ENCODE assay signal across 1 cellular context in genomic region chr3:19347701-19348100, GRCh38.
TF ChIP-seq lines count a peak whose summit lies in the region.

No MANE protein-coding gene starts in this region.

TF ChIP-seq in GM23338, 12 proteins besides CTCF, POLR2A, EP300 and RAD21 (continued from another document):
- TF ChIP-seq ZNF114 (CRISPR knock-in tag; IDR thresholded peaks at IDR 0.05) (no peak), JUNB (IDR thresholded peaks at IDR 0.05; ENCODE audit: unreplicated experiment) (no peak), STAT1 (IDR thresholded peaks at IDR 0.05; ENCODE audit: unreplicated experiment) (no peak), CREB1 (CRISPR knock-in tag; IDR thresholded peaks at IDR 0.05; ENCODE audit: low read depth) (no peak), NANOG (IDR thresholded peaks at IDR 0.05; ENCODE audit: borderline replicate concordance) (no peak), REST (IDR thresholded peaks at IDR 0.05; ENCODE audit: unreplicated experiment) (no peak), EZH2 (IDR thresholded peaks at IDR 0.05; ENCODE audit: low read depth, unreplicated experiment) (no peak), POLR2AphosphoS5 (IDR thresholded peaks at IDR 0.05; ENCODE audit: low read depth) (no peak), EZH2phosphoT487 (IDR thresholded peaks at IDR 0.05; ENCODE audit: unreplicated experiment) (no peak)
- TF ChIP-seq, protein P1, sequence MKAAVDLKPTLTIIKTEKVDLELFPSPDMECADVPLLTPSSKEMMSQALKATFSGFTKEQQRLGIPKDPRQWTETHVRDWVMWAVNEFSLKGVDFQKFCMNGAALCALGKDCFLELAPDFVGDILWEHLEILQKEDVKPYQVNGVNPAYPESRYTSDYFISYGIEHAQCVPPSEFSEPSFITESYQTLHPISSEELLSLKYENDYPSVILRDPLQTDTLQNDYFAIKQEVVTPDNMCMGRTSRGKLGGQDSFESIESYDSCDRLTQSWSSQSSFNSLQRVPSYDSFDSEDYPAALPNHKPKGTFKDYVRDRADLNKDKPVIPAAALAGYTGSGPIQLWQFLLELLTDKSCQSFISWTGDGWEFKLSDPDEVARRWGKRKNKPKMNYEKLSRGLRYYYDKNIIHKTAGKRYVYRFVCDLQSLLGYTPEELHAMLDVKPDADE (IDR thresholded peaks at IDR 0.05), result no peak
